10 cellular contexts compared by ENCODE assay signal in the genomic region with DNA sequence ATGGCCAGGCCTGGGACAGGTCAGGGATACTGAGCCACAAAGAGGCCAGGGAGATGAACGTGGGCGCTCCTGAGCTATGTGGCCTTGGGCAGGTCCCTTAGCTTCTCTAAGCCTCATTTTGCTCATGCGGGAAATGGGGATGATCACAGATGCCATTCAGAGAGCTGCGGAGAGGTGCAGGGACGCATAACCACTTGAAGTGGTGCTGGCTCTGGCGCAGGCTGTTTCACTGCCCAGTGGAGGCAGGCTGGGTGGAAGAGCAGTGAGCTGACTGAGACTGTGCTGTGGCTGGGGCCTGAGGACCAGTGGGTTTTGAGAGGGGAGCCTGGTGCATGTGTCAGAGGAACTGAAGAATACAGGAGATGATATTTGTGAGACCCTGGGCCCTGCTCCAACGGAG. TPM values are rescaled to one million over a fixed set of nuclear protein-coding genes. Genes with fewer than 3 reads are reported as not detected.
DNase-seq lines count a peak whose midpoint lies in the region; ATAC-seq and TF ChIP-seq lines count a peak whose summit lies in the region.
"Had no signal": no experiment of that assay in that cellular context is flagged by ENCODE, and none has a peak within 500 bp of the region (broad histone marks: within the 10 kb centered on the region; RNA-seq: fewer than 3 reads in every experiment).

No MANE protein-coding gene starts in this region.

- H3K36me3 ChIP-seq in mesodermal cell (ENCODE audit: control insufficient read depth, insufficient read depth, low read length) (peaks cover 39% of the 10 kb centered on the region), thoracic aorta (no peaks in the 10 kb centered on the region)
- H3K36me3 ChIP-seq: prostate gland had no signal

- no peak for DNase-seq in activated naive CD8-positive, alpha-beta T cell treated with anti-CD3 and anti-CD28 coated beads, Interleukin-2, amount 50 U/mL, for 24 hours
- no peak for DNase-seq in thoracic aorta (ENCODE audit: low spot score)
- DNase-seq in NOMO-1 (lab: John Stamatoyannopoulos, UW; ENCODE audit: unreplicated experiment in 2 of 2): no peak
- DNase-seq in activated naive CD4-positive, alpha-beta T cell treated with Interleukin-2 at 50 U/mL for 16 hours: no peak
- DNase-seq: NCI-H1436 treated with DMSO at 0.1 percent for 48 hours had no signal

- no peaks in the 10 kb centered on the region for H3K27me3 Mint-ChIP-seq in activated naive CD8-positive, alpha-beta T cell
- no peaks in the 10 kb centered on the region for H3K27me3 Mint-ChIP-seq in activated naive CD8-positive, alpha-beta T cell treated with anti-CD3 and anti-CD28 coated beads, Interleukin-2, amount 50 U/mL, for 24 hours

- ATAC-seq in activated naive CD8-positive, alpha-beta T cell treated with anti-CD3 and anti-CD28 coated beads, Interleukin-2, amount 50 U/mL, for 24 hours: no peak
- ATAC-seq in thoracic aorta (ENCODE audit: insufficient number of reproducible peaks, low FRiP score, low read depth) (no peak), HG02571 (IDR thresholded peaks at IDR 0.05; ENCODE audit: unreplicated experiment) (no peak)

- peak overlapping the region; percentile 50 for H3K27ac Mint-ChIP-seq in activated naive CD8-positive, alpha-beta T cell
- H3K27ac Mint-ChIP-seq in activated naive CD8-positive, alpha-beta T cell treated with anti-CD3 and anti-CD28 coated beads, Interleukin-2, amount 50 U/mL, for 24 hours: no peak overlapping the region

- TF ChIP-seq CTCF in thoracic aorta (IDR thresholded peaks at IDR 0.05): no peak

- H3K27ac ChIP-seq in angular gyrus (ENCODE audit: low read depth, low read length): peak overlapping the region; percentile 90
- H3K27ac ChIP-seq in mesodermal cell (ENCODE audit: low read depth, low read length, severe bottlenecking): peak overlapping the region; percentile 53
- peak overlapping the region; percentile 90 to 99 for H3K27ac ChIP-seq in thoracic aorta

- no peaks in the 10 kb centered on the region for H3K36me3 Mint-ChIP-seq in activated naive CD8-positive, alpha-beta T cell
- no peaks in the 10 kb centered on the region for H3K36me3 Mint-ChIP-seq in activated naive CD8-positive, alpha-beta T cell treated with anti-CD3 and anti-CD28 coated beads, Interleukin-2, amount 50 U/mL, for 24 hours (ENCODE audit: low read depth)

- no peaks in the 10 kb centered on the region for H3K27me3 ChIP-seq in thoracic aorta (replicated peaks; ENCODE audit: insufficient read depth)

- no peak overlapping the region for H3K4me3 Mint-ChIP-seq in activated naive CD8-positive, alpha-beta T cell
- H3K4me3 Mint-ChIP-seq in activated naive CD8-positive, alpha-beta T cell treated with anti-CD3 and anti-CD28 coated beads, Interleukin-2, amount 50 U/mL, for 24 hours: no peak overlapping the region

- no peak overlapping the region for H3K4me3 ChIP-seq in mesodermal cell (ENCODE audit: extremely low read depth, insufficient read depth, low read length, poor library complexity, severe bottlenecking)
- H3K4me3 ChIP-seq in thoracic aorta: no peak overlapping the region
- H3K4me3 ChIP-seq: prostate gland had no signal

- peaks cover 69% of the 10 kb centered on the region for H3K4me1 ChIP-seq in mesodermal cell (ENCODE audit: control insufficient read depth, insufficient read depth, low read length, poor library complexity, severe bottlenecking)
- peaks cover 62 to 94% of the 10 kb centered on the region in 2 donors for H3K4me1 ChIP-seq in thoracic aorta (ENCODE audit: control insufficient read depth in 1 of 2, low read depth in 2 of 2)

- WGBS in mesodermal cell (ENCODE audit: insufficient coverage in 2 of 2), 2 experiments: 91 to 94% methylated on average over 6 to 7 of the region's 7 CpGs

- H3K4me1 Mint-ChIP-seq in activated naive CD8-positive, alpha-beta T cell (ENCODE audit: low read depth): peaks cover 38% of the 10 kb centered on the region
- peaks cover 67% of the 10 kb centered on the region for H3K4me1 Mint-ChIP-seq in activated naive CD8-positive, alpha-beta T cell treated with anti-CD3 and anti-CD28 coated beads, Interleukin-2, amount 50 U/mL, for 24 hours

- no peaks in the 10 kb centered on the region for H3K9me3 Mint-ChIP-seq in activated naive CD8-positive, alpha-beta T cell (ENCODE audit: low read depth)
- no peaks in the 10 kb centered on the region for H3K9me3 Mint-ChIP-seq in activated naive CD8-positive, alpha-beta T cell treated with anti-CD3 and anti-CD28 coated beads, Interleukin-2, amount 50 U/mL, for 24 hours

- H3K9me3 ChIP-seq in mesodermal cell (ENCODE audit: control insufficient read depth, low read length): no peaks in the 10 kb centered on the region
- H3K9me3 ChIP-seq in thoracic aorta: no peaks in the 10 kb centered on the region
- H3K9me3 ChIP-seq: prostate gland had no signal

RNA-seq across cellular contexts. Expression of gene CXXC5, which starts 18.4 kb away (rescaled TPM):
- polyA plus RNA-seq in mesodermal cell (2013, experiment 1 of 2): 118 TPM
- polyA plus RNA-seq in mesodermal cell (2013, experiment 2 of 2): 93.8 TPM
- 10 to 100 TPM; 58.5 to 62.5 TPM for total RNA-seq in thoracic aorta
